Comparison of ENCODE assay signal across 32 cellular contexts in the genomic region with DNA sequence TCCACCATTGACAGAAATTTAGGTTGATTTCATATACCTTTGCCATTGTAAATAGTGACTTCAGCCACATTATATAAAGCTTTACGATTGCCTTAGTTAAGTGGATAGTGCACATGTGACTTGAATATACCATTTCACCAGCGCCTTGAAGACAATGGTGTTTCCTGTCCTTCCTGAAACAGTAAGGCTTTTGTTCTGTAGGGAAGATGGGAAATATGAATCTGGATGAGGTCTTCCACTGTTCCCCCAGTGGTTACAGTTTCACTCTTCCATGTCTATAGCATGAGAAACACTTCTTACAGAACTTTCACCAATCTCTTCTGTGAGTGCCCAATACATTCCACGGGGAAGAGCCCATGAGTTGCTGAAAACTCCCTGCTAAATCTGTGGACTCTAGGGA.
"Had no signal": no experiment of that assay in that cellular context is flagged by ENCODE, and none has a peak within 500 bp of the region (broad histone marks: within the 10 kb centered on the region; RNA-seq: fewer than 3 reads in every experiment).

No MANE protein-coding gene starts in this region.

- H3K4me1 ChIP-seq: esophagus muscularis mucosa, gastroesophageal sphincter, heart right ventricle had no signal

- H3K27me3 Mint-ChIP-seq: effector memory CD8-positive, alpha-beta T cell had no signal

- H3K4me3 ChIP-seq: coronary artery, esophagus muscularis mucosa, gastroesophageal sphincter, heart right ventricle had no signal

- H3K9me3 ChIP-seq: esophagus muscularis mucosa, gastroesophageal sphincter had no signal

- H3K36me3 ChIP-seq: brain microvascular endothelial cell, esophagus muscularis mucosa, gastroesophageal sphincter, heart right ventricle, WERI-Rb-1 had no signal

- DNase-seq: activated B cell treated with CpG ODN at 0.5 μM for 24 hours; activated CD4-positive, alpha-beta T cell treated with anti-CD3 and anti-CD28 coated beads for 48 hours; activated CD4-positive, alpha-beta T cell treated with anti-CD3 and anti-CD28 coated beads, Interleukin-2, amount 50 U/mL, for 1 hour; activated CD4-positive, alpha-beta T cell treated with anti-CD3 and anti-CD28 coated beads, Interleukin-2, amount 50 U/mL, for 48 hours; activated CD8-positive, alpha-beta memory T cell treated with anti-CD3 and anti-CD28 coated beads for 24 hours; activated CD8-positive, alpha-beta T cell treated with anti-CD3 and anti-CD28 coated beads for 36 hours; activated effector memory CD4-positive, alpha-beta T cell treated with Interleukin-2 at 50 U/mL for 16 hours; activated gamma-delta T cell treated with Interleukin-2 at 50 U/mL for 16 hours; activated naive CD4-positive, alpha-beta T cell treated with anti-CD3 and anti-CD28 coated beads, Interleukin-2, amount 50 U/mL, for 16 hours; activated naive CD4-positive, alpha-beta T cell treated with Interleukin-2 at 50 U/mL for 16 hours; activated T-cell treated with anti-CD3 and anti-CD28 coated beads, Interleukin-2, amount 50 U/mL, for 4 hours; amniotic stem cell; anterior cingulate cortex; brain microvascular endothelial cell; effector CD4-positive, alpha-beta T cell; effector memory CD8-positive, alpha-beta T cell; erythroblast; foreskin keratinocyte; heart right ventricle; T-helper 9 cell; WERI-Rb-1 had no signal

- H3K27ac ChIP-seq: brain microvascular endothelial cell, coronary artery, esophagus muscularis mucosa, foreskin keratinocyte, gastroesophageal sphincter, heart right ventricle, WERI-Rb-1 had no signal

- H3K4me1 Mint-ChIP-seq: activated B cell treated with CpG ODN at 0.5 μM for 24 hours; activated T-helper 17 cell treated with anti-CD3 and anti-CD28 coated beads, Interleukin-2, amount 50 U/mL, for 72 hours had no signal

- H3K27me3 ChIP-seq: brain microvascular endothelial cell, esophagus muscularis mucosa, foreskin keratinocyte, gastroesophageal sphincter had no signal

- H3K9me3 Mint-ChIP-seq: activated T-helper 17 cell treated with anti-CD3 and anti-CD28 coated beads, Interleukin-2, amount 50 U/mL, for 72 hours; central memory CD8-positive, alpha-beta T cell had no signal

- H3K27ac Mint-ChIP-seq: activated B cell treated with CpG ODN at 0.5 μM for 24 hours; activated CD8-positive, alpha-beta T cell treated with anti-CD3 and anti-CD28 coated beads for 36 hours; activated naive CD8-positive, alpha-beta T cell; activated T-helper 17 cell treated with anti-CD3 and anti-CD28 coated beads, Interleukin-2, amount 50 U/mL, for 72 hours; dendritic cell treated with granulocyte-macrophage colony-stimulating factor and Interleukin-4, amounts not matched to agents 40 ng/mL and 50 ng/mL, for 4 days; effector memory CD8-positive, alpha-beta T cell; T-helper 1 cell treated with Interleukin-12 subunit alpha and Interleukin-12 subunit beta and Interleukin-4 antibody, amounts not matched to agents 30 μg/mL and 1 μg/mL, for 36 hours had no signal

- ATAC-seq: activated CD4-positive, CD25-positive, alpha-beta regulatory T cell treated with anti-CD3 and anti-CD28 coated beads, Interleukin-2, amount 50 U/mL, for 24 hours; activated CD8-positive, alpha-beta T cell treated with anti-CD3 and anti-CD28 coated beads for 36 hours; activated T-cell treated with anti-CD3 and anti-CD28 coated beads, Interleukin-2, amount 50 U/mL, for 4 hours; activated T-helper 17 cell treated with anti-CD3 and anti-CD28 coated beads, Interleukin-2, amount 50 U/mL, for 72 hours; effector memory CD8-positive, alpha-beta T cell; foreskin keratinocyte; gastroesophageal sphincter; heart right ventricle had no signal

- H3K4me3 Mint-ChIP-seq: activated B cell treated with CpG ODN at 0.5 μM for 24 hours; activated CD8-positive, alpha-beta T cell treated with anti-CD3 and anti-CD28 coated beads for 36 hours; activated naive CD8-positive, alpha-beta T cell; activated T-cell treated with anti-CD3 and anti-CD28 coated beads, Interleukin-2, amount 50 U/mL, for 4 hours; activated T-helper 17 cell treated with anti-CD3 and anti-CD28 coated beads, Interleukin-2, amount 50 U/mL, for 72 hours; central memory CD8-positive, alpha-beta T cell; dendritic cell treated with granulocyte-macrophage colony-stimulating factor and Interleukin-4, amounts not matched to agents 40 ng/mL and 50 ng/mL, for 4 days; effector memory CD8-positive, alpha-beta T cell; T-helper 1 cell treated with Interleukin-12 subunit alpha and Interleukin-12 subunit beta and Interleukin-4 antibody, amounts not matched to agents 30 μg/mL and 1 μg/mL, for 36 hours had no signal

- FAIRE-seq: astrocyte, bronchial epithelial cell had no signal
